1 cellular context compared by ENCODE assay signal in genomic region chr14:99659333-99659741, GRCh38.
TF ChIP-seq lines count a peak whose summit lies in the region.

No MANE protein-coding gene starts in this region.

TF ChIP-seq in GM12878, 131 proteins besides CTCF, POLR2A, EP300 and RAD21:
- TF ChIP-seq ZNF622 (IDR thresholded peaks at IDR 0.05) (no peak), SKIL (IDR thresholded peaks at IDR 0.05; ENCODE audit: low read depth, poor library complexity, severe bottlenecking) (no peak)
TF ChIP-seq in GM12878: peak in this region for 0.
